Comparison of ENCODE assay signal across 8 cellular contexts in the genomic region with DNA sequence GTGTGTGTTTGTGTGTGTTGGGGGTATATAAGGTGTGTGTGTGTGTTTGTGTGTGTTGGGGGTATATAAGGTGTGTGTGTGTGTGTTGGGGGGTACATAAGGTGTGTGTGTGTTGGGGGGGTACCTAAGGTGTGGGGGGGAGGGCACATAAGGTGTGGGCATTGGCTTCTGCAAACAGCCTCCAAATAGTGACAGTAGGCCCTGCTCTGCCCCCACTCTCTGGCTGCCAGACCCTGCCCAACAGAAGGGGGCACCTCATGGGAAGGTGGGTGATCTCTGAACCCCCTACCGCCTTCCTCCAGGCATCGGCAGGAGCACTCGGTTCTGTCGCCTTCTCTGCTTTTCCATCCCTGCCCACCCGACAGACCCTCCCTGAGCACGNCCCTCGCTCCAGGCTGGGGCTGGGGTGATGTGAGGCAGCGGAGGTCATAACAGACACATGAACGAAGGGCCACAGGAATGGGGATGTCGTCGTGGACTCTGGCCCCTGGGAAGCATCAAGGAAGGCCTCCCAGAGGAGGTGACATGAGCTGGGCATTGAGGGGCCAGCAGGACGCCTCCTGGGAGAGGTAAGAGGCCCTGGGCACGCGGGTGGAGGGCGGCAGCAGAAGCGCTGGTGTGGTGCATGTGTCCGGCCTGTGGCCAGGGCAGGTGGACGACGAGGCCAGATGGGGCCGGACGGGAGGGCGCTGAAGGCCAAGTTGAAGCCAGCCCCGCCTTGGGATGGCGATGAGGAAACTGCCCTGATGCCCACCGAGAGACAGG. TPM values are rescaled to one million over a fixed set of nuclear protein-coding genes. Genes with fewer than 3 reads are reported as not detected.
A peak's percentile ranks its signal among the peaks of the same experiment; 100 is the strongest.
DNase-seq lines count a peak whose midpoint lies in the region; ATAC-seq, FAIRE-seq and TF ChIP-seq lines count a peak whose summit lies in the region.

No MANE protein-coding gene starts in this region.

- peak overlapping the region in 1 of 2 donors; percentile 27 for H3K9ac ChIP-seq in liver (ENCODE audit: low read depth in 1 of 2, low read length in 2 of 2)

- peak overlapping the region in 1 of 2 donors; percentile 33 for H3K27ac ChIP-seq in breast epithelium
- peak overlapping the region; percentile 40 to 64 for H3K27ac ChIP-seq in liver (ENCODE audit: low read depth in 1 of 2, low read length in 2 of 2)
- peak overlapping the region; percentile 66 to 80 (median 74) for H3K27ac ChIP-seq in transverse colon

- TF ChIP-seq POLR2A in breast epithelium (IDR thresholded peaks at IDR 0.05) = no peak
- TF ChIP-seq POLR2A in transverse colon (IDR thresholded peaks at IDR 0.05) = no peak

- no peaks in the 10 kb centered on the region for H3K36me3 ChIP-seq in breast epithelium
- H3K36me3 ChIP-seq in liver (ENCODE audit: control insufficient read depth in 4 of 4, insufficient read depth in 3 of 4, low read depth in 1 of 4, low read length in 3 of 4) = no peaks in the 10 kb centered on the region
- H3K36me3 ChIP-seq in transverse colon = no peaks in the 10 kb centered on the region

- TF ChIP-seq CTCF in breast epithelium (IDR thresholded peaks at IDR 0.05) (no peak), liver (IDR thresholded peaks at IDR 0.05; ENCODE audit: low read depth, low read length, missing input control) (no peak), transverse colon (IDR thresholded peaks at IDR 0.05) (no peak)

- H3K27me3 ChIP-seq in breast epithelium (no peaks in the 10 kb centered on the region), liver (ENCODE audit: control insufficient read depth in 4 of 4, insufficient read depth in 4 of 4, low read length in 3 of 4) (no peaks in the 10 kb centered on the region), transverse colon (peaks cover 30% of the 10 kb centered on the region)

- peaks cover 0 to 5% of the 10 kb centered on the region in 2 donors for H3K4me1 ChIP-seq in breast epithelium
- peaks cover 6 to 11% (median 10%) of the 10 kb centered on the region in 4 donors for H3K4me1 ChIP-seq in liver (ENCODE audit: control insufficient read depth in 4 of 4, insufficient read depth in 4 of 4, low read length in 3 of 4)
- H3K4me1 ChIP-seq in transverse colon = peaks cover 0 to 19% (median 14%) of the 10 kb centered on the region in 4 donors

- in situ Hi-C loops in transverse colon (cut with MboI; ENCODE audit: low pct_ligation_motif_present in 1 of 4, low pct_unique_long_range_greater_than_20kb in 1 of 4, low sequenced_read_pairs in 3 of 4) = no loop called here

- TF ChIP-seq RAD21 in liver (IDR thresholded peaks at IDR 0.05) = no peak

- no peak for TF ChIP-seq EP300 in transverse colon (IDR thresholded peaks at IDR 0.05; ENCODE audit: low read depth)

- H3K9me3 ChIP-seq in breast epithelium = no peaks in the 10 kb centered on the region
- no peaks in the 10 kb centered on the region for H3K9me3 ChIP-seq in liver (ENCODE audit: control insufficient read depth in 4 of 4, low read length in 3 of 4)
- H3K9me3 ChIP-seq in transverse colon = no peaks in the 10 kb centered on the region

- ATAC-seq in GM18867 (IDR thresholded peaks at IDR 0.05; ENCODE audit: unreplicated experiment) (peak; percentile 38), HG03354 (IDR thresholded peaks at IDR 0.05; ENCODE audit: poor library complexity, severe bottlenecking, unreplicated experiment) (no peak)

- DNase-seq in M059J (ENCODE audit: low read depth) (peak; percentile 41), breast epithelium (ENCODE audit: low spot score in 2 of 2) (no peak), transverse colon (no peak), RCC 7860 (ENCODE audit: low spot score) (no peak), NCI-H2227 (lab: John Stamatoyannopoulos, UW; ENCODE audit: unreplicated experiment) (no peak)

- 35% methylated on average over 25 of the region's 25 CpGs for WGBS in liver
- WGBS in transverse colon (ENCODE audit: low coverage in 1 of 2), 2 donors = 32 to 40% methylated on average over 1 to 24 of the region's 25 CpGs

- H3K4me3 ChIP-seq in breast epithelium (peak overlapping the region; percentile 56 to 68 (median 67)), liver (ENCODE audit: low read depth in 1 of 3, low read length in 3 of 3) (peak overlapping the region in 1 of 3 donors; percentile 59), transverse colon (peak overlapping the region; percentile 32 to 84 (median 47))

- FAIRE-seq in RCC 7860 (lab: Jason Lieb, UNC) = no peak

- intact Hi-C loops in breast epithelium (cut with DNase I; ENCODE audit: low total_unique reads) = no loop called here
- intact Hi-C loops in transverse colon (cut with DNase I; ENCODE audit: low total_unique reads) = no loop called here

TF ChIP-seq in liver, 16 proteins besides CTCF, POLR2A, EP300 and RAD21:
- no peak for TF ChIP-seq EGR1 (IDR thresholded peaks at IDR 0.05; ENCODE audit: low read depth in 2 of 2)
- TF ChIP-seq GABPA (IDR thresholded peaks at IDR 0.05 in 1 of 2, conservative IDR thresholded peaks at IDR 0.05 in 1 of 2) = no peak
- no peak for TF ChIP-seq JUND (IDR thresholded peaks at IDR 0.05)
- TF ChIP-seq HNF4A (conservative IDR thresholded peaks at IDR 0.05) = no peak
- TF ChIP-seq RXRA (IDR thresholded peaks at IDR 0.05) = no peak
- TF ChIP-seq, protein P1, sequence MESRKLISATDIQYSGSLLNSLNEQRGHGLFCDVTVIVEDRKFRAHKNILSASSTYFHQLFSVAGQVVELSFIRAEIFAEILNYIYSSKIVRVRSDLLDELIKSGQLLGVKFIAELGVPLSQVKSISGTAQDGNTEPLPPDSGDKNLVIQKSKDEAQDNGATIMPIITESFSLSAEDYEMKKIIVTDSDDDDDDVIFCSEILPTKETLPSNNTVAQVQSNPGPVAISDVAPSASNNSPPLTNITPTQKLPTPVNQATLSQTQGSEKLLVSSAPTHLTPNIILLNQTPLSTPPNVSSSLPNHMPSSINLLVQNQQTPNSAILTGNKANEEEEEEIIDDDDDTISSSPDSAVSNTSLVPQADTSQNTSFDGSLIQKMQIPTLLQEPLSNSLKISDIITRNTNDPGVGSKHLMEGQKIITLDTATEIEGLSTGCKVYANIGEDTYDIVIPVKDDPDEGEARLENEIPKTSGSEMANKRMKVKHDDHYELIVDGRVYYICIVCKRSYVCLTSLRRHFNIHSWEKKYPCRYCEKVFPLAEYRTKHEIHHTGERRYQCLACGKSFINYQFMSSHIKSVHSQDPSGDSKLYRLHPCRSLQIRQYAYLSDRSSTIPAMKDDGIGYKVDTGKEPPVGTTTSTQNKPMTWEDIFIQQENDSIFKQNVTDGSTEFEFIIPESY (IDR thresholded peaks at IDR 0.05) = no peak
- no peak for TF ChIP-seq TAF1 (conservative IDR thresholded peaks at IDR 0.05)
- no peak for TF ChIP-seq FOXA2 (IDR thresholded peaks at IDR 0.05)
- TF ChIP-seq, protein P2, sequence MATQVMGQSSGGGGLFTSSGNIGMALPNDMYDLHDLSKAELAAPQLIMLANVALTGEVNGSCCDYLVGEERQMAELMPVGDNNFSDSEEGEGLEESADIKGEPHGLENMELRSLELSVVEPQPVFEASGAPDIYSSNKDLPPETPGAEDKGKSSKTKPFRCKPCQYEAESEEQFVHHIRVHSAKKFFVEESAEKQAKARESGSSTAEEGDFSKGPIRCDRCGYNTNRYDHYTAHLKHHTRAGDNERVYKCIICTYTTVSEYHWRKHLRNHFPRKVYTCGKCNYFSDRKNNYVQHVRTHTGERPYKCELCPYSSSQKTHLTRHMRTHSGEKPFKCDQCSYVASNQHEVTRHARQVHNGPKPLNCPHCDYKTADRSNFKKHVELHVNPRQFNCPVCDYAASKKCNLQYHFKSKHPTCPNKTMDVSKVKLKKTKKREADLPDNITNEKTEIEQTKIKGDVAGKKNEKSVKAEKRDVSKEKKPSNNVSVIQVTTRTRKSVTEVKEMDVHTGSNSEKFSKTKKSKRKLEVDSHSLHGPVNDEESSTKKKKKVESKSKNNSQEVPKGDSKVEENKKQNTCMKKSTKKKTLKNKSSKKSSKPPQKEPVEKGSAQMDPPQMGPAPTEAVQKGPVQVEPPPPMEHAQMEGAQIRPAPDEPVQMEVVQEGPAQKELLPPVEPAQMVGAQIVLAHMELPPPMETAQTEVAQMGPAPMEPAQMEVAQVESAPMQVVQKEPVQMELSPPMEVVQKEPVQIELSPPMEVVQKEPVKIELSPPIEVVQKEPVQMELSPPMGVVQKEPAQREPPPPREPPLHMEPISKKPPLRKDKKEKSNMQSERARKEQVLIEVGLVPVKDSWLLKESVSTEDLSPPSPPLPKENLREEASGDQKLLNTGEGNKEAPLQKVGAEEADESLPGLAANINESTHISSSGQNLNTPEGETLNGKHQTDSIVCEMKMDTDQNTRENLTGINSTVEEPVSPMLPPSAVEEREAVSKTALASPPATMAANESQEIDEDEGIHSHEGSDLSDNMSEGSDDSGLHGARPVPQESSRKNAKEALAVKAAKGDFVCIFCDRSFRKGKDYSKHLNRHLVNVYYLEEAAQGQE (IDR thresholded peaks at IDR 0.05) = no peak
- TF ChIP-seq FOXA1 (IDR thresholded peaks at IDR 0.05) = no peak
- TF ChIP-seq SP1 (IDR thresholded peaks at IDR 0.05) = no peak
- no peak for TF ChIP-seq NR2F2 (IDR thresholded peaks at IDR 0.05)
- TF ChIP-seq HNF4G (IDR thresholded peaks at IDR 0.05) = no peak
- TF ChIP-seq YY1 (IDR thresholded peaks at IDR 0.05) = no peak
- TF ChIP-seq, protein P3, sequence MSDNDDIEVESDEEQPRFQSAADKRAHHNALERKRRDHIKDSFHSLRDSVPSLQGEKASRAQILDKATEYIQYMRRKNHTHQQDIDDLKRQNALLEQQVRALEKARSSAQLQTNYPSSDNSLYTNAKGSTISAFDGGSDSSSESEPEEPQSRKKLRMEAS (IDR thresholded peaks at IDR 0.05) = no peak
- TF ChIP-seq, protein P4, sequence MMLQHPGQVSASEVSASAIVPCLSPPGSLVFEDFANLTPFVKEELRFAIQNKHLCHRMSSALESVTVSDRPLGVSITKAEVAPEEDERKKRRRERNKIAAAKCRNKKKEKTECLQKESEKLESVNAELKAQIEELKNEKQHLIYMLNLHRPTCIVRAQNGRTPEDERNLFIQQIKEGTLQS (IDR thresholded peaks at IDR 0.05) = no peak

RNA-seq across cellular contexts. Expression of a gene that starts 43.4 kb away (rescaled TPM):
- total RNA-seq in M059J (2014; rRNA removed; shearing (Covaris generic)) = 24.0 and 42.1 TPM in 2 replicates
- 10 to 100 TPM in 2 of 3 donors, 1 to 10 TPM in 1; 4.7 to 37.4 (median 19.3) TPM for total RNA-seq in breast epithelium
- 1 to 10 TPM; 8.1 to 10.0 TPM for total RNA-seq in liver
- 1 to 10 TPM; 2.2 to 4.5 TPM for polyA plus RNA-seq in liver
- total RNA-seq in transverse colon = 10 to 100 TPM in 3 of 4 donors, 1 to 10 TPM in 1; 8.9 to 13.3 (median 10.3) TPM
